In the genomic region with DNA sequence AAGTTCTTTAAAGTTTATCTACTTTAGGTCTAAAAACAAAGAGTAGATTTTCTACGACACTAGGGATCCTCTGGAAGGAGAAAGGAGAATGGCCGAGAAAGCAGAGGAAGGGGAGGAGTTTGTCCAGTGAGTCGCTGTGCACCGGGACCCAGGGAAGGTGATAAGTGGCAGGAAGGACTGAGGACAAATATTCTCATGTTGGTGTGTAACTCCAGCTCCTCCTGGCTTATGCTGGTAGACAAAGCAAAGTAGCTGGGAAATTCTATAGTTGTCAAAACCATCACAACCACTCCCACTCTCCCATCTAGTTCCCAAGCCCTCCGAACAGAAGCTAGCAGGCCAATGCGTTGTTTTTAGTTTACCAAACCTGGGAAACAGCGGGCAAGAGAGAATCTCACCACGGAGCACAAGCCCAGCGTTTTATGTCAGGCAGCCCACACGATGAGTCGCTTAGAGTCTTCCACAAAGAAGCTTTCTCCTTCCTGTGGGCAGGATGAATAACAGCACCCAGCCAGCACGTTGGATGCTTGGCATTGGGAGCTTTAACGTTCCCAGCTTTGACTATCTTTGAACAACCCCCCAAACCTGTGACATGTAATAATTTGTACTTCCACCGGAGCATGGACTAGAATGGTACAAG, we compare ENCODE assay signal across 15 cellular contexts. TPM values are rescaled to one million over a fixed set of nuclear protein-coding genes. Genes with fewer than 3 reads are reported as not detected.
DNase-seq lines count a peak whose midpoint lies in the region; ATAC-seq, FAIRE-seq and TF ChIP-seq lines count a peak whose summit lies in the region.
"Had no signal": no experiment of that assay in that cellular context is flagged by ENCODE, and none has a peak within 500 bp of the region (broad histone marks: within the 10 kb centered on the region; RNA-seq: fewer than 3 reads in every experiment).

No MANE protein-coding gene starts in this region.

- no peak overlapping the region for H3K27ac Mint-ChIP-seq in CD4-positive, alpha-beta T cell
- H3K27ac Mint-ChIP-seq in chondrocyte (ENCODE audit: unreplicated experiment): no peak overlapping the region
- H3K27ac Mint-ChIP-seq: activated B cell treated with CpG ODN at 0.5 μM for 24 hours, H9, IgD-negative memory B cell, nephron progenitor cell had no signal

- TF ChIP-seq CTCF in fibroblast of lung (conservative IDR thresholded peaks at IDR 0.05 in 1 of 2, IDR thresholded peaks at IDR 0.05 in 1 of 2; ENCODE audit: low read depth in 1 of 2, low read length in 2 of 2) (no peak), chondrocyte (IDR thresholded peaks at IDR 0.05) (no peak)
- TF ChIP-seq CTCF in CD4-positive, alpha-beta T cell (IDR thresholded peaks at IDR 0.05): no peak

- no peak overlapping the region for H3K9ac ChIP-seq in fibroblast of lung (ENCODE audit: insufficient read depth, low read length)

- H3K9me3 Mint-ChIP-seq in CD4-positive, alpha-beta T cell: no peaks in the 10 kb centered on the region
- no peaks in the 10 kb centered on the region for H3K9me3 Mint-ChIP-seq in chondrocyte (ENCODE audit: low read depth)
- H3K9me3 Mint-ChIP-seq: activated B cell treated with CpG ODN at 0.5 μM for 24 hours, H9, nephron progenitor cell had no signal

- no peaks in the 10 kb centered on the region for H3K9me3 ChIP-seq in fibroblast of lung (ENCODE audit: control insufficient read depth, insufficient read depth, low read depth, low read length)
- no peaks in the 10 kb centered on the region for H3K9me3 ChIP-seq in CD4-positive, alpha-beta T cell (ENCODE audit: control insufficient read depth, low read length)

- H4K20me1 ChIP-seq in fibroblast of lung (ENCODE audit: control insufficient read depth, extremely low read depth, insufficient read depth, low read length): no peaks in the 10 kb centered on the region

- H3K4me3 Mint-ChIP-seq in CD4-positive, alpha-beta T cell: no peak overlapping the region
- no peak overlapping the region for H3K4me3 Mint-ChIP-seq in chondrocyte (ENCODE audit: unreplicated experiment)
- H3K4me3 Mint-ChIP-seq: activated B cell treated with CpG ODN at 0.5 μM for 24 hours, H9, IgD-negative memory B cell, nephron progenitor cell had no signal

- no peaks in the 10 kb centered on the region for H3K79me2 ChIP-seq in fibroblast of lung (ENCODE audit: control insufficient read depth, insufficient read depth, low read length)

- H3K4me2 ChIP-seq in fibroblast of lung (ENCODE audit: extremely low read depth, insufficient read depth, low read length): no peak overlapping the region

- no peaks in the 10 kb centered on the region for H3K36me3 ChIP-seq in fibroblast of lung (ENCODE audit: control insufficient read depth, insufficient read depth, low read length)

- DNase-seq in H54 (ENCODE audit: insufficient read length, low spot score) (peak; percentile 35), RPMI7951 (ENCODE audit: low read depth) (peak; percentile 19), fibroblast of lung (ENCODE audit: low read depth in 2 of 2) (peak; percentile 12 to 61), superior temporal gyrus (ENCODE audit: extremely low spot score) (peak; percentile 38), NCI-H2081 treated with DMSO at 0.1 percent for 48 hours (lab: John Stamatoyannopoulos, UW) (no peak), chondrocyte (ENCODE audit: low spot score) (no peak)
- no peak for DNase-seq in CD4-positive, alpha-beta T cell
- DNase-seq: activated B cell treated with CpG ODN at 0.5 μM for 24 hours, H9, NCI-H187 treated with DMSO at 0.1 percent for 48 hours, nephron progenitor cell, small intestine had no signal

- H3K27me3 Mint-ChIP-seq in CD4-positive, alpha-beta T cell: peaks cover 46% of the 10 kb centered on the region
- H3K27me3 Mint-ChIP-seq in chondrocyte (ENCODE audit: low read depth): peaks cover 5% of the 10 kb centered on the region
- H3K27me3 Mint-ChIP-seq: activated B cell treated with CpG ODN at 0.5 μM for 24 hours had no signal

- H3K4me3 ChIP-seq in fibroblast of lung (replicated peaks in 1 of 4; ENCODE audit: control extremely low read depth in 1 of 4, insufficient read depth in 1 of 4, low read depth in 3 of 4, low read length in 4 of 4): no peak overlapping the region

- no peaks in the 10 kb centered on the region for H3K4me1 Mint-ChIP-seq in CD4-positive, alpha-beta T cell (ENCODE audit: low read depth)
- peaks cover 5% of the 10 kb centered on the region for H3K4me1 Mint-ChIP-seq in chondrocyte (ENCODE audit: low read depth)
- H3K4me1 Mint-ChIP-seq: activated B cell treated with CpG ODN at 0.5 μM for 24 hours, IgD-negative memory B cell had no signal

- H3K27ac ChIP-seq in fibroblast of lung (ENCODE audit: insufficient read depth, low read length): no peak overlapping the region
- no peak overlapping the region for H3K27ac ChIP-seq in CD4-positive, alpha-beta T cell (ENCODE audit: low read depth, low read length)

- no peak overlapping the region for H2AFZ ChIP-seq in fibroblast of lung (ENCODE audit: low read length)

- peak; percentile 30 for FAIRE-seq in H54 (lab: Jason Lieb, UNC)
- FAIRE-seq: GM12891, GM19239, small intestine had no signal

- POLR2A ChIA-PET in CD4-positive, alpha-beta T cell (lab: Charles Lee): interaction anchor here (0.6 kb wide), 1 partner anchor 531 kb away, joined by 3 read pairs; no protein-coding TSS in a partner anchor

- intact Hi-C loops in CD4-positive, alpha-beta T cell (cut with DNase I, micrococcal nuclease): no loop called here

- H3K36me3 Mint-ChIP-seq in CD4-positive, alpha-beta T cell (ENCODE audit: low read depth): no peaks in the 10 kb centered on the region
- peaks cover 2% of the 10 kb centered on the region for H3K36me3 Mint-ChIP-seq in chondrocyte (ENCODE audit: low read depth)
- H3K36me3 Mint-ChIP-seq: IgD-negative memory B cell had no signal

- H3K4me1 ChIP-seq in fibroblast of lung (ENCODE audit: control insufficient read depth, extremely low read depth, insufficient read depth, low read length): no peaks in the 10 kb centered on the region

- no peak for ATAC-seq in CD4-positive, alpha-beta T cell (ENCODE audit: poor library complexity)

- no peaks in the 10 kb centered on the region for H3K27me3 ChIP-seq in fibroblast of lung (ENCODE audit: control insufficient read depth, insufficient read depth, low read length)
- no peaks in the 10 kb centered on the region for H3K27me3 ChIP-seq in CD4-positive, alpha-beta T cell (ENCODE audit: control insufficient read depth, insufficient read depth, low read length)

- TF ChIP-seq POLR2A in H54 (IDR thresholded peaks at IDR 0.05; ENCODE audit: low read depth, low read length): no peak

- CTCF ChIA-PET in CD4-positive, alpha-beta T cell (lab: Charles Lee): no interaction called here

RNA-seq across cellular contexts. Expression of a gene that starts 32.9 kb away (rescaled TPM):
- 0.49 and 1.2 TPM in 2 replicates for total RNA-seq in RPMI7951 (2014; rRNA removed; shearing (Covaris generic))
- total RNA-seq in fibroblast of lung: 25.9 and 27.1 TPM in 2 replicates
- polyA plus RNA-seq in fibroblast of lung: 3.3 and 8.3 TPM in 2 replicates
- 5.1 and 9.2 TPM in 2 replicates for polyA plus RNA-seq in fibroblast of lung (2012)
- polyA minus RNA-seq in fibroblast of lung (ENCODE audit: low replicate concordance): 4.8 and 11.0 TPM in 2 replicates
- total RNA-seq in CD4-positive, alpha-beta T cell: not detected
- total RNA-seq in chondrocyte: 18.3 to 23.9 TPM (median 19.4 TPM) in 3 replicates
- total RNA-seq: activated B cell treated with CpG ODN at 0.5 μM for 24 hours had no signal
- polyA plus RNA-seq: IgD-negative memory B cell had no signal

Comparison
In these comparisons a context has a peak if more than half of its experiments do, and no peak if none do; other contexts are left out.
1. DNase-seq: peak in H54 (single experiment), RPMI7951 (single experiment), fibroblast of lung (2 of 2) and superior temporal gyrus (single experiment); none in NCI-H2081 treated with DMSO at 0.1 percent for 48 hours (single experiment), CD4-positive, alpha-beta T cell (0 of 10) and chondrocyte (single experiment).